In genomic region chr22:50576806-50577696, GRCh38 we compare ENCODE assay signal across 19 cellular contexts. TPM values are rescaled to one million over a fixed set of nuclear protein-coding genes. Genes with fewer than 3 reads are reported as not detected.
A peak's percentile ranks its signal among the peaks of the same experiment; 100 is the strongest.
DNase-seq lines count a peak whose midpoint lies in the region; ATAC-seq and TF ChIP-seq lines count a peak whose summit lies in the region.
"Had no signal": no experiment of that assay in that cellular context is flagged by ENCODE, and none has a peak within 500 bp of the region (broad histone marks: within the 10 kb centered on the region; RNA-seq: fewer than 3 reads in every experiment).

No MANE protein-coding gene starts in this region.

- ATAC-seq in Right ventricle myocardium superior (ENCODE audit: poor library complexity) (no peak), left ventricle myocardium superior (no peak)
- ATAC-seq in stimulated activated naive CD8-positive, alpha-beta T cell treated with anti-CD3 and anti-CD28 coated beads, Interleukin-15, Interleukin-2, amounts not matched to agents 100 U/mL and 50 U/mL, for 24 hours, result peak; percentile 19
- ATAC-seq: foreskin keratinocyte had no signal

- no peak overlapping the region for H3K27ac Mint-ChIP-seq in T-helper 2 cell treated with Interferon-gamma antibody and Interleukin-4, amounts not matched to agents 5 μg/mL and 100 μg/mL, for 36 hours

- peak overlapping the region; percentile 85 to 96 for H3K27ac ChIP-seq in right atrium auricular region
- H3K27ac ChIP-seq: colonic mucosa, foreskin keratinocyte had no signal

- DNase-seq in Right ventricle myocardium superior, result peak; percentile 41
- DNase-seq in left ventricle myocardium superior, result no peak
- DNase-seq in T-helper 2 cell treated with Interferon-gamma antibody and Interleukin-4, amounts not matched to agents 5 μg/mL and 100 μg/mL, for 36 hours (ENCODE audit: low spot score), result no peak
- DNase-seq in right atrium auricular region (ENCODE audit: low spot score), result no peak
- DNase-seq in stimulated activated naive CD8-positive, alpha-beta T cell treated with anti-CD3 and anti-CD28 coated beads, Interleukin-15, Interleukin-2, amounts not matched to agents 100 U/mL and 50 U/mL, for 24 hours, result no peak
- DNase-seq in islet precursor cell, result no peak
- DNase-seq in globus pallidus (ENCODE audit: low spot score), result no peak
- DNase-seq in effector CD4-positive, alpha-beta T cell, result no peak
- DNase-seq: activated gamma-delta T cell treated with Interleukin-2 at 50 U/mL for 16 hours; CD8-positive, alpha-beta memory T cell; colonic mucosa; NCI-H2029; sigmoid colon; stimulated activated CD4-positive, alpha-beta T cell treated with anti-CD3 and anti-CD28 coated beads, Interleukin-1b, Interleukin-23, amount 100 ng/mL, for 48 hours had no signal

- H3K27me3 Mint-ChIP-seq in T-helper 2 cell treated with Interferon-gamma antibody and Interleukin-4, amounts not matched to agents 5 μg/mL and 100 μg/mL, for 36 hours (ENCODE audit: low read depth), result no peaks in the 10 kb centered on the region
- H3K27me3 Mint-ChIP-seq: CD8-positive, alpha-beta memory T cell; IgD-negative memory B cell had no signal

- H3K36me3 ChIP-seq in right atrium auricular region, result peaks cover 39% of the 10 kb centered on the region
- H3K36me3 ChIP-seq: colonic mucosa had no signal

- H3K9me3 Mint-ChIP-seq in T-helper 2 cell treated with Interferon-gamma antibody and Interleukin-4, amounts not matched to agents 5 μg/mL and 100 μg/mL, for 36 hours, result no peaks in the 10 kb centered on the region
- H3K9me3 Mint-ChIP-seq: CD8-positive, alpha-beta memory T cell; IgD-negative memory B cell had no signal

- H3K4me3 Mint-ChIP-seq in T-helper 2 cell treated with Interferon-gamma antibody and Interleukin-4, amounts not matched to agents 5 μg/mL and 100 μg/mL, for 36 hours, result peak overlapping the region; percentile 6
- H3K4me3 Mint-ChIP-seq: IgD-negative memory B cell had no signal

- no peaks in the 10 kb centered on the region for H3K27me3 ChIP-seq in right atrium auricular region
- H3K27me3 ChIP-seq: colonic mucosa had no signal

- TF ChIP-seq CTCF in right atrium auricular region (IDR thresholded peaks at IDR 0.05), result no peak

- peaks cover 31% of the 10 kb centered on the region for H3K36me3 Mint-ChIP-seq in T-helper 2 cell treated with Interferon-gamma antibody and Interleukin-4, amounts not matched to agents 5 μg/mL and 100 μg/mL, for 36 hours (ENCODE audit: low read depth)

- H3K4me3 ChIP-seq in right atrium auricular region, result peak overlapping the region; percentile 58 to 69
- H3K4me3 ChIP-seq: colonic mucosa, HAP-1 had no signal

- no peaks in the 10 kb centered on the region for H3K9me3 ChIP-seq in right atrium auricular region
- H3K9me3 ChIP-seq: colonic mucosa, HAP-1, sigmoid colon had no signal

- intact Hi-C loops in Right ventricle myocardium superior (cut with DNase I) (loop anchor here (5.0 kb wide), 1 partner anchor 45 kb away; no protein-coding TSS in a partner anchor), left ventricle myocardium superior (cut with micrococcal nuclease) (no loop called here)

- H3K4me1 Mint-ChIP-seq in T-helper 2 cell treated with Interferon-gamma antibody and Interleukin-4, amounts not matched to agents 5 μg/mL and 100 μg/mL, for 36 hours (ENCODE audit: low read depth), result peaks cover 7% of the 10 kb centered on the region

- H3K4me1 ChIP-seq in right atrium auricular region, result peaks cover 0 to 45% of the 10 kb centered on the region in 2 donors
- H3K4me1 ChIP-seq: foreskin keratinocyte had no signal

RNA-seq across cellular contexts. Expression of gene CPT1B, which starts 1.2 kb away (rescaled TPM):
- total RNA-seq in Right ventricle myocardium superior (402 TPM), left ventricle myocardium superior (458 TPM), right atrium auricular region (100 to 1,000 TPM; 184 to 281 TPM)

RNA-seq across cellular contexts. Expression of gene CHKB, which starts 5.6 kb away (rescaled TPM):
- total RNA-seq in Right ventricle myocardium superior (36.0 TPM), left ventricle myocardium superior (42.7 TPM), right atrium auricular region (10 to 100 TPM; 25.1 to 29.5 TPM)

RNA-seq across cellular contexts. Expression of gene SYCE3, which starts 14.3 kb away (rescaled TPM):
- not detected for total RNA-seq in Right ventricle myocardium superior
- total RNA-seq in left ventricle myocardium superior, result not detected
- total RNA-seq in right atrium auricular region, result not detected
- total RNA-seq: CD8-positive, alpha-beta memory T cell; colonic mucosa; endothelial cell of umbilical vein; foreskin keratinocyte; omental fat pad; sigmoid colon had no signal

RNA-seq across cellular contexts. Expression of gene MAPK8IP2, which starts 23.5 kb away (rescaled TPM):
- total RNA-seq in Right ventricle myocardium superior (0.62 TPM), left ventricle myocardium superior (0.57 TPM), right atrium auricular region (under 1 TPM; 0.26 to 0.71 TPM)

RNA-seq across cellular contexts. Expression of gene KLHDC7B, which starts 31.4 kb away (rescaled TPM):
- total RNA-seq in Right ventricle myocardium superior, result not detected
- not detected for total RNA-seq in left ventricle myocardium superior
- not detected for total RNA-seq in right atrium auricular region
- total RNA-seq: endothelial cell of umbilical vein, foreskin keratinocyte, sigmoid colon had no signal
